ENCODE assay signal across 8 cellular contexts in genomic region chr18:26948703-26949102, GRCh38.
"Had no signal": no experiment of that assay in that cellular context is flagged by ENCODE, and none has a peak within 500 bp of the region (broad histone marks: within the 10 kb centered on the region; RNA-seq: fewer than 3 reads in every experiment).

No MANE protein-coding gene starts in this region.

- H3K4me1 ChIP-seq: HAP-1 had no signal

- H3K36me3 ChIP-seq: HAP-1 had no signal

- DNase-seq: H7, HFFc6, KBM-7 had no signal

- ATAC-seq: HCT116, HepG2 had no signal

- H3K27ac Mint-ChIP-seq: HFFc6, IgD-negative memory B cell had no signal

- H3K4me3 Mint-ChIP-seq: HFFc6, IgD-negative memory B cell had no signal

- H3K9me3 ChIP-seq: HAP-1 had no signal

- H3K27ac ChIP-seq: HL-60 had no signal

- H3K4me3 ChIP-seq: HAP-1 had no signal
